In the genomic region with DNA sequence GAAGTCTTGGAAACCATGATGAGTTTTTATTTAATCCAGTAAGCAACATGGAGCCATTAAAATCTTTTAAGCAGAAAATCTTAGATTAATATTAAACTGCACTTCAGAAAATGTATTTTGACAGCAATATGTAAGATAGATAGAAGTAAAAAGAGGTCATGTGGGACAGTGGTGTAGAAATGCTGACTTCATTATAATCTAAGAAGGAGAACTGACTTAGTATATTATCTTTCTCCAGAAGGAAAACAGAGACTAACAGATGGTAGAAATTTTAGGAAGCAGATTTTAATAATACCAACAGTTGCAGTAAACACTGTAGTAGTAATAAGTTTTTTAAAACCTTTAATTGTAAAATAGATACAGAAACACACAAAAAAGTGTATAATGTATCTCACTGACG, we compare ENCODE assay signal across 3 cellular contexts.
TF ChIP-seq lines count a peak whose summit lies in the region.

No MANE protein-coding gene starts in this region.

TF ChIP-seq in IMR-90, 13 proteins besides CTCF, POLR2A, EP300 and RAD21 (continued from another document):
- TF ChIP-seq, protein P1, sequence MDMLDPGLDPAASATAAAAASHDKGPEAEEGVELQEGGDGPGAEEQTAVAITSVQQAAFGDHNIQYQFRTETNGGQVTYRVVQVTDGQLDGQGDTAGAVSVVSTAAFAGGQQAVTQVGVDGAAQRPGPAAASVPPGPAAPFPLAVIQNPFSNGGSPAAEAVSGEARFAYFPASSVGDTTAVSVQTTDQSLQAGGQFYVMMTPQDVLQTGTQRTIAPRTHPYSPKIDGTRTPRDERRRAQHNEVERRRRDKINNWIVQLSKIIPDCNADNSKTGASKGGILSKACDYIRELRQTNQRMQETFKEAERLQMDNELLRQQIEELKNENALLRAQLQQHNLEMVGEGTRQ (IDR thresholded peaks at IDR 0.05; ENCODE audit: low read depth, low read length) = no peak
- TF ChIP-seq RFX5 (IDR thresholded peaks at IDR 0.05; ENCODE audit: low read depth, low read length) (no peak), NFE2L2 (IDR thresholded peaks at IDR 0.05; ENCODE audit: low read depth, low read length) (no peak), SMC3 (IDR thresholded peaks at IDR 0.05; ENCODE audit: low read depth, low read length) (no peak), MXI1 (IDR thresholded peaks at IDR 0.05; ENCODE audit: borderline replicate concordance, low read depth, low read length) (no peak), CEBPB (IDR thresholded peaks at IDR 0.05; ENCODE audit: low read depth, low read length) (no peak), MAFK (IDR thresholded peaks at IDR 0.05; ENCODE audit: low read depth, low read length) (no peak), RCOR1 (IDR thresholded peaks at IDR 0.05; ENCODE audit: insufficient replicate concordance, low read length) (no peak), CHD1 (IDR thresholded peaks at IDR 0.05; ENCODE audit: low read depth, low read length) (no peak)
- TF ChIP-seq, protein P2, sequence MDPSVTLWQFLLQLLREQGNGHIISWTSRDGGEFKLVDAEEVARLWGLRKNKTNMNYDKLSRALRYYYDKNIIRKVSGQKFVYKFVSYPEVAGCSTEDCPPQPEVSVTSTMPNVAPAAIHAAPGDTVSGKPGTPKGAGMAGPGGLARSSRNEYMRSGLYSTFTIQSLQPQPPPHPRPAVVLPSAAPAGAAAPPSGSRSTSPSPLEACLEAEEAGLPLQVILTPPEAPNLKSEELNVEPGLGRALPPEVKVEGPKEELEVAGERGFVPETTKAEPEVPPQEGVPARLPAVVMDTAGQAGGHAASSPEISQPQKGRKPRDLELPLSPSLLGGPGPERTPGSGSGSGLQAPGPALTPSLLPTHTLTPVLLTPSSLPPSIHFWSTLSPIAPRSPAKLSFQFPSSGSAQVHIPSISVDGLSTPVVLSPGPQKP (IDR thresholded peaks at IDR 0.05; ENCODE audit: borderline replicate concordance, low read depth, low read length) = no peak

TF ChIP-seq in SK-N-SH treated with all-trans-retinoic acid at 6 μM for 48 hours, 23 proteins besides CTCF, POLR2A, EP300 and RAD21:
- TF ChIP-seq, protein P3, sequence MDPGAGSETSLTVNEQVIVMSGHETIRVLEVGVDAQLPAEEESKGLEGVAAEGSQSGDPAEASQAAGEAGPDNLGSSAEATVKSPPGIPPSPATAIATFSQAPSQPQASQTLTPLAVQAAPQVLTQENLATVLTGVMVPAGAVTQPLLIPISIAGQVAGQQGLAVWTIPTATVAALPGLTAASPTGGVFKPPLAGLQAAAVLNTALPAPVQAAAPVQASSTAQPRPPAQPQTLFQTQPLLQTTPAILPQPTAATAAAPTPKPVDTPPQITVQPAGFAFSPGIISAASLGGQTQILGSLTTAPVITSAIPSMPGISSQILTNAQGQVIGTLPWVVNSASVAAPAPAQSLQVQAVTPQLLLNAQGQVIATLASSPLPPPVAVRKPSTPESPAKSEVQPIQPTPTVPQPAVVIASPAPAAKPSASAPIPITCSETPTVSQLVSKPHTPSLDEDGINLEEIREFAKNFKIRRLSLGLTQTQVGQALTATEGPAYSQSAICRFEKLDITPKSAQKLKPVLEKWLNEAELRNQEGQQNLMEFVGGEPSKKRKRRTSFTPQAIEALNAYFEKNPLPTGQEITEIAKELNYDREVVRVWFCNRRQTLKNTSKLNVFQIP (CRISPR knock-in tag; IDR thresholded peaks at IDR 0.05; ENCODE audit: borderline replicate concordance, low read depth) = no peak
- no peak for TF ChIP-seq CSDC2 (CRISPR knock-in tag; IDR thresholded peaks at IDR 0.05)
- TF ChIP-seq ISL1 (CRISPR knock-in tag; IDR thresholded peaks at IDR 0.05) = no peak
- no peak for TF ChIP-seq BACH2 (CRISPR knock-in tag; IDR thresholded peaks at IDR 0.05; ENCODE audit: borderline replicate concordance)
- TF ChIP-seq ARNTL (CRISPR knock-in tag; IDR thresholded peaks at IDR 0.05; ENCODE audit: borderline replicate concordance, low read depth) = no peak
- TF ChIP-seq, protein P4, sequence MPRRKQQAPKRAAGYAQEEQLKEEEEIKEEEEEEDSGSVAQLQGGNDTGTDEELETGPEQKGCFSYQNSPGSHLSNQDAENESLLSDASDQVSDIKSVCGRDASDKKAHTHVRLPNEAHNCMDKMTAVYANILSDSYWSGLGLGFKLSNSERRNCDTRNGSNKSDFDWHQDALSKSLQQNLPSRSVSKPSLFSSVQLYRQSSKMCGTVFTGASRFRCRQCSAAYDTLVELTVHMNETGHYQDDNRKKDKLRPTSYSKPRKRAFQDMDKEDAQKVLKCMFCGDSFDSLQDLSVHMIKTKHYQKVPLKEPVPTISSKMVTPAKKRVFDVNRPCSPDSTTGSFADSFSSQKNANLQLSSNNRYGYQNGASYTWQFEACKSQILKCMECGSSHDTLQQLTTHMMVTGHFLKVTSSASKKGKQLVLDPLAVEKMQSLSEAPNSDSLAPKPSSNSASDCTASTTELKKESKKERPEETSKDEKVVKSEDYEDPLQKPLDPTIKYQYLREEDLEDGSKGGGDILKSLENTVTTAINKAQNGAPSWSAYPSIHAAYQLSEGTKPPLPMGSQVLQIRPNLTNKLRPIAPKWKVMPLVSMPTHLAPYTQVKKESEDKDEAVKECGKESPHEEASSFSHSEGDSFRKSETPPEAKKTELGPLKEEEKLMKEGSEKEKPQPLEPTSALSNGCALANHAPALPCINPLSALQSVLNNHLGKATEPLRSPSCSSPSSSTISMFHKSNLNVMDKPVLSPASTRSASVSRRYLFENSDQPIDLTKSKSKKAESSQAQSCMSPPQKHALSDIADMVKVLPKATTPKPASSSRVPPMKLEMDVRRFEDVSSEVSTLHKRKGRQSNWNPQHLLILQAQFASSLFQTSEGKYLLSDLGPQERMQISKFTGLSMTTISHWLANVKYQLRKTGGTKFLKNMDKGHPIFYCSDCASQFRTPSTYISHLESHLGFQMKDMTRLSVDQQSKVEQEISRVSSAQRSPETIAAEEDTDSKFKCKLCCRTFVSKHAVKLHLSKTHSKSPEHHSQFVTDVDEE (CRISPR knock-in tag; IDR thresholded peaks at IDR 0.05) = no peak
- TF ChIP-seq, protein P5, sequence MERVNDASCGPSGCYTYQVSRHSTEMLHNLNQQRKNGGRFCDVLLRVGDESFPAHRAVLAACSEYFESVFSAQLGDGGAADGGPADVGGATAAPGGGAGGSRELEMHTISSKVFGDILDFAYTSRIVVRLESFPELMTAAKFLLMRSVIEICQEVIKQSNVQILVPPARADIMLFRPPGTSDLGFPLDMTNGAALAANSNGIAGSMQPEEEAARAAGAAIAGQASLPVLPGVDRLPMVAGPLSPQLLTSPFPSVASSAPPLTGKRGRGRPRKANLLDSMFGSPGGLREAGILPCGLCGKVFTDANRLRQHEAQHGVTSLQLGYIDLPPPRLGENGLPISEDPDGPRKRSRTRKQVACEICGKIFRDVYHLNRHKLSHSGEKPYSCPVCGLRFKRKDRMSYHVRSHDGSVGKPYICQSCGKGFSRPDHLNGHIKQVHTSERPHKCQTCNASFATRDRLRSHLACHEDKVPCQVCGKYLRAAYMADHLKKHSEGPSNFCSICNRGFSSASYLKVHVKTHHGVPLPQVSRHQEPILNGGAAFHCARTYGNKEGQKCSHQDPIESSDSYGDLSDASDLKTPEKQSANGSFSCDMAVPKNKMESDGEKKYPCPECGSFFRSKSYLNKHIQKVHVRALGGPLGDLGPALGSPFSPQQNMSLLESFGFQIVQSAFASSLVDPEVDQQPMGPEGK (CRISPR knock-in tag; IDR thresholded peaks at IDR 0.05; ENCODE audit: borderline replicate concordance) = no peak
- TF ChIP-seq ZC3H10 (CRISPR knock-in tag; IDR thresholded peaks at IDR 0.05) = no peak
- TF ChIP-seq ESRRG (CRISPR knock-in tag; IDR thresholded peaks at IDR 0.05) = no peak
- TF ChIP-seq, protein P6, sequence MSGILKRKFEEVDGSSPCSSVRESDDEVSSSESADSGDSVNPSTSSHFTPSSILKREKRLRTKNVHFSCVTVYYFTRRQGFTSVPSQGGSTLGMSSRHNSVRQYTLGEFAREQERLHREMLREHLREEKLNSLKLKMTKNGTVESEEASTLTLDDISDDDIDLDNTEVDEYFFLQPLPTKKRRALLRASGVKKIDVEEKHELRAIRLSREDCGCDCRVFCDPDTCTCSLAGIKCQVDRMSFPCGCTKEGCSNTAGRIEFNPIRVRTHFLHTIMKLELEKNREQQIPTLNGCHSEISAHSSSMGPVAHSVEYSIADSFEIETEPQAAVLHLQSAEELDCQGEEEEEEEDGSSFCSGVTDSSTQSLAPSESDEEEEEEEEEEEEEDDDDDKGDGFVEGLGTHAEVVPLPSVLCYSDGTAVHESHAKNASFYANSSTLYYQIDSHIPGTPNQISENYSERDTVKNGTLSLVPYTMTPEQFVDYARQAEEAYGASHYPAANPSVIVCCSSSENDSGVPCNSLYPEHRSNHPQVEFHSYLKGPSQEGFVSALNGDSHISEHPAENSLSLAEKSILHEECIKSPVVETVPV (CRISPR knock-in tag; IDR thresholded peaks at IDR 0.05) = no peak

TF ChIP-seq in endothelial cell of umbilical vein, 7 proteins besides CTCF, POLR2A, EP300 and RAD21 (continued from another document):
- no peak for TF ChIP-seq GATA2 (IDR thresholded peaks at IDR 0.05; ENCODE audit: insufficient read depth, insufficient read length, low read depth, low read length)
- no peak for TF ChIP-seq JUN (IDR thresholded peaks at IDR 0.05; ENCODE audit: borderline replicate concordance, insufficient read depth, insufficient read length, low read depth)
TF ChIP-seq in endothelial cell of umbilical vein: peak in this region for 0.
